8 cellular contexts compared by ENCODE assay signal in genomic region chr4:55853484-55854046, GRCh38. TPM values are rescaled to one million over a fixed set of nuclear protein-coding genes. Genes with fewer than 3 reads are reported as not detected.
A peak's percentile ranks its signal among the peaks of the same experiment; 100 is the strongest.
DNase-seq lines count a peak whose midpoint lies in the region; ATAC-seq and TF ChIP-seq lines count a peak whose summit lies in the region.

EXOC1 (plus strand) TSS chr4:55853648; CDS start chr4:55858324, 4,676 bp downstream.

- H3K4me3 Mint-ChIP-seq in T-helper 2 cell treated with Interferon-gamma antibody and Interleukin-4, amounts not matched to agents 5 μg/mL and 100 μg/mL, for 36 hours = peak within 1 kb of the TSS; percentile 22

- peaks cover 26% of the 10 kb centered on the region for H3K4me1 Mint-ChIP-seq in T-helper 2 cell treated with Interferon-gamma antibody and Interleukin-4, amounts not matched to agents 5 μg/mL and 100 μg/mL, for 36 hours (ENCODE audit: low read depth)

- intact Hi-C loops in ascending aorta (cut with DNase I) (loop anchor here (1.0 to 5.0 kb wide), 7 partner anchors 13 to 679 kb away; partner anchors contain the start of genes CEP135, CLOCK, SRD5A3 and TMEM165), right cardiac atrium (cut with DNase I) (loop anchor here in 1 of 4 donors (5.0 kb wide), 1 partner anchor 506 kb away; the partner anchor contains the start of gene SRD5A3), uterus (cut with DNase I; ENCODE audit: low total_unique reads) (no loop called here)

- WGBS in right cardiac atrium = under 1% methylated on average over 50 of the region's 50 CpGs

- peak in 1 of 2 donors; percentile 62 for TF ChIP-seq POLR2A in uterus (IDR thresholded peaks at IDR 0.05)

- peaks cover 16% of the 10 kb centered on the region for H3K36me3 Mint-ChIP-seq in T-helper 2 cell treated with Interferon-gamma antibody and Interleukin-4, amounts not matched to agents 5 μg/mL and 100 μg/mL, for 36 hours (ENCODE audit: low read depth)

- peak within 1 kb of the TSS; percentile 86 for H3K27ac Mint-ChIP-seq in T-helper 2 cell treated with Interferon-gamma antibody and Interleukin-4, amounts not matched to agents 5 μg/mL and 100 μg/mL, for 36 hours

- peaks cover 4% of the 10 kb centered on the region for H3K9me3 Mint-ChIP-seq in T-helper 2 cell treated with Interferon-gamma antibody and Interleukin-4, amounts not matched to agents 5 μg/mL and 100 μg/mL, for 36 hours

- H3K9me3 ChIP-seq in ascending aorta = no peaks in the 10 kb centered on the region
- no peaks in the 10 kb centered on the region for H3K9me3 ChIP-seq in right cardiac atrium (ENCODE audit: control insufficient read depth, low read length)
- no peaks in the 10 kb centered on the region for H3K9me3 ChIP-seq in uterus

- H3K27ac ChIP-seq in ascending aorta (peak within 1 kb of the TSS; percentile 87 to 96), right cardiac atrium (ENCODE audit: low read length) (peak within 1 kb of the TSS; percentile 76), uterus (peak within 1 kb of the TSS; percentile 75 to 89)

- no peaks in the 10 kb centered on the region for H3K27me3 Mint-ChIP-seq in T-helper 2 cell treated with Interferon-gamma antibody and Interleukin-4, amounts not matched to agents 5 μg/mL and 100 μg/mL, for 36 hours (ENCODE audit: low read depth)

- TF ChIP-seq CTCF in ascending aorta (IDR thresholded peaks at IDR 0.05) = no peak
- no peak for TF ChIP-seq CTCF in uterus (IDR thresholded peaks at IDR 0.05)

- H3K4me1 ChIP-seq in ascending aorta = peaks cover 0 to 7% of the 10 kb centered on the region in 2 donors
- H3K4me1 ChIP-seq in right cardiac atrium (ENCODE audit: control insufficient read depth, insufficient read depth, low read length) = no peaks in the 10 kb centered on the region
- peaks cover 0 to 10% of the 10 kb centered on the region in 2 donors for H3K4me1 ChIP-seq in uterus

- ATAC-seq in GM18502 (IDR thresholded peaks at IDR 0.05; ENCODE audit: poor library complexity, unreplicated experiment) (peak; percentile 98), HG02970 (IDR thresholded peaks at IDR 0.05; ENCODE audit: low FRiP score, unreplicated experiment) (peak; percentile 99), right cardiac atrium (peak; percentile 99)

- H3K36me3 ChIP-seq in ascending aorta = no peaks in the 10 kb centered on the region
- no peaks in the 10 kb centered on the region for H3K36me3 ChIP-seq in uterus

- DNase-seq in NCI-H1930 (lab: John Stamatoyannopoulos, UW) = peak; percentile 87 to 93
- DNase-seq in T-helper 2 cell treated with Interferon-gamma antibody and Interleukin-4, amounts not matched to agents 5 μg/mL and 100 μg/mL, for 36 hours (ENCODE audit: low spot score) = peak; percentile 95
- peak; percentile 95 to 99 for DNase-seq in ascending aorta (ENCODE audit: low spot score in 2 of 2)
- DNase-seq in right cardiac atrium = peak; percentile 99 to 100 (median 100)
- DNase-seq in pulmonary artery endothelial cell (ENCODE audit: low read depth, low spot score) = peak; percentile 83
- peak; percentile 99 for DNase-seq in uterus

- H3K27me3 ChIP-seq in ascending aorta (no peaks in the 10 kb centered on the region), right cardiac atrium (ENCODE audit: control insufficient read depth, insufficient read depth) (no peaks in the 10 kb centered on the region), uterus (no peaks in the 10 kb centered on the region)

- H3K4me3 ChIP-seq in ascending aorta (peak within 1 kb of the TSS; percentile 90 to 93), right cardiac atrium (ENCODE audit: low read length) (peak within 1 kb of the TSS; percentile 83), uterus (peak within 1 kb of the TSS; percentile 93 to 100)

RNA-seq across cellular contexts. Expression of gene EXOC1, which starts in this region (rescaled TPM):
- total RNA-seq in ascending aorta (13.6 TPM), right cardiac atrium (10 to 100 TPM; 20.9 to 26.2 (median 22.7) TPM), pulmonary artery endothelial cell (50.2 and 55.4 TPM in 2 replicates), uterus (10 to 100 TPM; 14.7 to 59.9 (median 33.8) TPM)
- polyA plus RNA-seq in right cardiac atrium = 13.6 TPM

Comparison
In these comparisons a context has a peak if more than half of its experiments do, and no peak if none do; other contexts are left out.
1. Peak in every context shown above with its lines: DNase-seq, ATAC-seq, H3K4me3 ChIP-seq and H3K27ac ChIP-seq.